In genomic region chr11:78325274-78325781, GRCh38 we compare ENCODE assay signal across 1 cellular context.
A peak's percentile ranks its signal among the peaks of the same experiment; 100 is the strongest.
TF ChIP-seq lines count a peak whose summit lies in the region.

No MANE protein-coding gene starts in this region.

TF ChIP-seq in K562, 482 proteins besides CTCF, POLR2A, EP300 and RAD21 (continued from another document and continues in another):
- TF ChIP-seq HES1 (IDR thresholded peaks at IDR 0.05; ENCODE audit: low read depth) (0 out of 2 replicates have a peak, but pooled peaks have one; percentile 26), ZNF395 (CRISPR knock-in tag; IDR thresholded peaks at IDR 0.05) (peak; percentile 25; the same call in 1 of the 2 replicates), KLF13 (tag; IDR thresholded peaks at IDR 0.05; ENCODE audit: borderline replicate concordance, low read depth) (no peak), RBFOX2 (IDR thresholded peaks at IDR 0.05; ENCODE audit: low read depth, low read length) (no peak), ELK1 (CRISPR knock-in tag; IDR thresholded peaks at IDR 0.05) (no peak), JUNB (CRISPR knock-in tag; conservative IDR thresholded peaks at IDR 0.05) (no peak), RAD51 (IDR thresholded peaks at IDR 0.05; ENCODE audit: borderline replicate concordance, low read depth) (no peak), BDP1 (IDR thresholded peaks at IDR 0.05; ENCODE audit: insufficient read depth, insufficient read length) (no peak), ZNF668 (CRISPR knock-in tag; IDR thresholded peaks at IDR 0.05) (no peak; the same call in 1 of the 2 replicates), HMG20A (CRISPR knock-in tag; conservative IDR thresholded peaks at IDR 0.05) (no peak), ZNF77 (CRISPR knock-in tag; IDR thresholded peaks at IDR 0.05) (no peak), ZBTB2 (IDR thresholded peaks at IDR 0.05) (no peak), ZNF24 (IDR thresholded peaks at IDR 0.05) (no peak), CEBPG (CRISPR knock-in tag; IDR thresholded peaks at IDR 0.05) (no peak), CEBPG (tag; conservative IDR thresholded peaks at IDR 0.05 in 1 of 2, IDR thresholded peaks at IDR 0.05 in 1 of 2) (no peak), ATF1 (CRISPR knock-in tag; IDR thresholded peaks at IDR 0.05) (no peak), ATF1 (tag; IDR thresholded peaks at IDR 0.05) (peak; percentile 57), MGA (IDR thresholded peaks at IDR 0.05) (peak; percentile 42), TAF9B (IDR thresholded peaks at IDR 0.05; ENCODE audit: partially characterized antibody) (no peak), CREB3L1 (IDR thresholded peaks at IDR 0.05; ENCODE audit: borderline replicate concordance, low read depth) (no peak), NCOR1 (IDR thresholded peaks at IDR 0.05) (no peak), ZNF232 (CRISPR knock-in tag; IDR thresholded peaks at IDR 0.05) (no peak), ZFP1 (CRISPR knock-in tag; IDR thresholded peaks at IDR 0.05) (no peak), DNMT1 (IDR thresholded peaks at IDR 0.05) (no peak), RFX1 (IDR thresholded peaks at IDR 0.05) (no peak), POU5F1 (IDR thresholded peaks at IDR 0.05; ENCODE audit: borderline replicate concordance, low read depth, low read length, partially characterized antibody) (no peak), HNRNPL (IDR thresholded peaks at IDR 0.05; ENCODE audit: low read depth, low read length) (no peak), CBX8 (IDR thresholded peaks at IDR 0.05; ENCODE audit: borderline replicate concordance, extremely low read depth, low read depth, low read length, poor library complexity, severe bottlenecking) (no peak), OTX1 (CRISPR knock-in tag; IDR thresholded peaks at IDR 0.05) (no peak), CHD4 (IDR thresholded peaks at IDR 0.05; ENCODE audit: insufficient read depth, insufficient replicate concordance, low read depth, low read length, poor library complexity, severe bottlenecking) (no peak), ZNF778 (CRISPR knock-in tag; IDR thresholded peaks at IDR 0.05) (no peak), CCAR2 (IDR thresholded peaks at IDR 0.05; ENCODE audit: low read depth, low read length) (no peak), TAL1 (IDR thresholded peaks at IDR 0.05) (no peak), BRF1 (IDR thresholded peaks at IDR 0.05; ENCODE audit: borderline replicate concordance, extremely low read depth, insufficient read length) (no peak), ARID1B (IDR thresholded peaks at IDR 0.05) (peak; percentile 81), KAT7 (CRISPR knock-in tag; IDR thresholded peaks at IDR 0.05; ENCODE audit: borderline replicate concordance) (no peak), DACH1 (IDR thresholded peaks at IDR 0.05; ENCODE audit: partially characterized antibody) (no peak), CBX3 (IDR thresholded peaks at IDR 0.05; ENCODE audit: borderline replicate concordance in 1 of 2, low read length in 2 of 2) (no peak), THAP12 (CRISPR knock-in tag; IDR thresholded peaks at IDR 0.05) (no peak), ZNF175 (CRISPR knock-in tag; IDR thresholded peaks at IDR 0.05; ENCODE audit: low read depth) (0 out of 2 replicates have a peak, but pooled peaks have one; percentile 4), ZFP30 (CRISPR knock-in tag; IDR thresholded peaks at IDR 0.05; ENCODE audit: borderline replicate concordance) (no peak), CGGBP1 (CRISPR knock-in tag; IDR thresholded peaks at IDR 0.05) (no peak)
- TF ChIP-seq, protein P1, sequence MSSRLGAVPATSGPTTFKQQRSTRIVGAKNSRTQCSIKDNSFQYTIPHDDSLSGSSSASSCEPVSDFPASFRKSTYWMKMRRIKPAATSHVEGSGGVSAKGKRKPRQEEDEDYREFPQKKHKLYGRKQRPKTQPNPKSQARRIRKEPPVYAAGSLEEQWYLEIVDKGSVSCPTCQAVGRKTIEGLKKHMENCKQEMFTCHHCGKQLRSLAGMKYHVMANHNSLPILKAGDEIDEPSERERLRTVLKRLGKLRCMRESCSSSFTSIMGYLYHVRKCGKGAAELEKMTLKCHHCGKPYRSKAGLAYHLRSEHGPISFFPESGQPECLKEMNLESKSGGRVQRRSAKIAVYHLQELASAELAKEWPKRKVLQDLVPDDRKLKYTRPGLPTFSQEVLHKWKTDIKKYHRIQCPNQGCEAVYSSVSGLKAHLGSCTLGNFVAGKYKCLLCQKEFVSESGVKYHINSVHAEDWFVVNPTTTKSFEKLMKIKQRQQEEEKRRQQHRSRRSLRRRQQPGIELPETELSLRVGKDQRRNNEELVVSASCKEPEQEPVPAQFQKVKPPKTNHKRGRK (tag; IDR thresholded peaks at IDR 0.05) = no peak
